1 cellular context compared by ENCODE assay signal in genomic region chr3:37053337-37053736, GRCh38.
TF ChIP-seq lines count a peak whose summit lies in the region.

No MANE protein-coding gene starts in this region.

TF ChIP-seq in GM12878, 131 proteins besides CTCF, POLR2A, EP300 and RAD21:
- TF ChIP-seq HSF1 (IDR thresholded peaks at IDR 0.05; ENCODE audit: low read depth, low read length) = no peak
- no peak for TF ChIP-seq USF2 (IDR thresholded peaks at IDR 0.05; ENCODE audit: borderline replicate concordance, low read depth, low read length)
- no peak for TF ChIP-seq GABPA (IDR thresholded peaks at IDR 0.05; ENCODE audit: low read depth)
